Comparison of ENCODE assay signal across 10 cellular contexts in the genomic region with DNA sequence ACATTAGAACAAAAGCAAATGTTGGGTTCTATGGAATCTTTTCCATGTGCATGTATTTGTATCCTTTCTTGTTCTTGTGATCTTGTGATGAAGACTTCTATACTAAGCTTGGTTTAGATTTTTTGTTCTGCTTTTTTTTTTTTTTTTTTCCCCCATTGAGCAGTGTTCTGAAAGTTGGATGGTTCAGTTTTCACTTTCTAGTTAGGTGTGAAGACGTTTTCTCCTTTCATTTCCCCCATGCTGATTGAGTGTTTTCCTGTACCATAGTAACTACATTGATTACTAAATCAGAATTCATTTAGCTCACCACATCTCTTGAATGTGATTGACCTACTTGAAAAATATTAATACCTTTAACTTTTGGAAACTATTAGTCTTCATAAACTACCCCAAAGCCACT. TPM values are rescaled to one million over a fixed set of nuclear protein-coding genes. Genes with fewer than 3 reads are reported as not detected.
A peak's percentile ranks its signal among the peaks of the same experiment; 100 is the strongest.
DNase-seq lines count a peak whose midpoint lies in the region; ATAC-seq and FAIRE-seq lines count a peak whose summit lies in the region.
"Had no signal": no experiment of that assay in that cellular context is flagged by ENCODE, and none has a peak within 500 bp of the region (broad histone marks: within the 10 kb centered on the region; RNA-seq: fewer than 3 reads in every experiment).

No MANE protein-coding gene starts in this region.

- H3K4me3 ChIP-seq in effector memory CD4-positive, alpha-beta T cell (ENCODE audit: insufficient read depth, low read depth, low read length, poor library complexity, severe bottlenecking): no peak overlapping the region

- H3K9me3 Mint-ChIP-seq in activated T-helper 17 cell treated with anti-CD3 and anti-CD28 coated beads, Interleukin-2, amount 50 U/mL, for 72 hours: no peaks in the 10 kb centered on the region

- peak; percentile 90 for FAIRE-seq in GM18507 (lab: Jason Lieb, UNC)

- no peaks in the 10 kb centered on the region for H3K4me1 ChIP-seq in effector memory CD4-positive, alpha-beta T cell (ENCODE audit: control insufficient read depth, insufficient read depth, low read length, poor library complexity, severe bottlenecking)

- peaks cover 17% of the 10 kb centered on the region for H3K4me1 Mint-ChIP-seq in activated T-helper 17 cell treated with anti-CD3 and anti-CD28 coated beads, Interleukin-2, amount 50 U/mL, for 72 hours

- no peaks in the 10 kb centered on the region for H3K27me3 ChIP-seq in effector memory CD4-positive, alpha-beta T cell (replicated peaks; ENCODE audit: control insufficient read depth, insufficient read depth, low read length, poor library complexity, severe bottlenecking)

- peaks cover 100% of the 10 kb centered on the region for H3K36me3 Mint-ChIP-seq in activated T-helper 17 cell treated with anti-CD3 and anti-CD28 coated beads, Interleukin-2, amount 50 U/mL, for 72 hours (ENCODE audit: low read depth)

- intact Hi-C loops in Right ventricle myocardium superior (cut with DNase I): no loop called here

- H3K36me3 ChIP-seq in effector memory CD4-positive, alpha-beta T cell (ENCODE audit: control insufficient read depth, insufficient read depth, low read length): peaks cover 88% of the 10 kb centered on the region

- no peak overlapping the region for H3K27ac ChIP-seq in effector memory CD4-positive, alpha-beta T cell (ENCODE audit: insufficient read depth, low read length, poor library complexity, severe bottlenecking)

- ATAC-seq in GM21367 (IDR thresholded peaks at IDR 0.05; ENCODE audit: unreplicated experiment) (peak; percentile 86), HG03095 (IDR thresholded peaks at IDR 0.05; ENCODE audit: unreplicated experiment) (peak; percentile 90), Right ventricle myocardium superior (ENCODE audit: poor library complexity) (no peak)
- ATAC-seq in activated T-helper 17 cell treated with anti-CD3 and anti-CD28 coated beads, Interleukin-2, amount 50 U/mL, for 72 hours (replicated peaks): peak; percentile 78
- ATAC-seq: left cardiac atrium, sciatic nerve had no signal

- DNase-seq in GM18507 (ENCODE audit: extremely low spot score, insufficient read length, low read depth): peak; percentile 12
- no peak for DNase-seq in Right ventricle myocardium superior
- DNase-seq in GOT3 (lab: John Stamatoyannopoulos, UW): no peak
- no peak for DNase-seq in effector memory CD4-positive, alpha-beta T cell
- DNase-seq in stimulated activated CD4-positive, alpha-beta T cell treated with anti-CD3 and anti-CD28 coated beads, Interleukin-15, amount 100 ng/mL, for 24 hours: no peak
- DNase-seq: left cardiac atrium had no signal

- no peaks in the 10 kb centered on the region for H3K27me3 Mint-ChIP-seq in activated T-helper 17 cell treated with anti-CD3 and anti-CD28 coated beads, Interleukin-2, amount 50 U/mL, for 72 hours

- peak overlapping the region; percentile 80 for H3K27ac Mint-ChIP-seq in activated T-helper 17 cell treated with anti-CD3 and anti-CD28 coated beads, Interleukin-2, amount 50 U/mL, for 72 hours

- H3K9me3 ChIP-seq in effector memory CD4-positive, alpha-beta T cell (ENCODE audit: control insufficient read depth, low read length): no peaks in the 10 kb centered on the region

- peak overlapping the region; percentile 1 for H3K4me3 Mint-ChIP-seq in activated T-helper 17 cell treated with anti-CD3 and anti-CD28 coated beads, Interleukin-2, amount 50 U/mL, for 72 hours

RNA-seq across cellular contexts. Expression of gene NOP58, which starts 34.1 kb away (rescaled TPM):
- total RNA-seq in activated T-helper 17 cell treated with anti-CD3 and anti-CD28 coated beads, Interleukin-2, amount 50 U/mL, for 72 hours: 100 to 1,000 TPM; 157 to 183 TPM
- 23.0 TPM for total RNA-seq in Right ventricle myocardium superior
